8 cellular contexts compared by ENCODE assay signal in the genomic region with DNA sequence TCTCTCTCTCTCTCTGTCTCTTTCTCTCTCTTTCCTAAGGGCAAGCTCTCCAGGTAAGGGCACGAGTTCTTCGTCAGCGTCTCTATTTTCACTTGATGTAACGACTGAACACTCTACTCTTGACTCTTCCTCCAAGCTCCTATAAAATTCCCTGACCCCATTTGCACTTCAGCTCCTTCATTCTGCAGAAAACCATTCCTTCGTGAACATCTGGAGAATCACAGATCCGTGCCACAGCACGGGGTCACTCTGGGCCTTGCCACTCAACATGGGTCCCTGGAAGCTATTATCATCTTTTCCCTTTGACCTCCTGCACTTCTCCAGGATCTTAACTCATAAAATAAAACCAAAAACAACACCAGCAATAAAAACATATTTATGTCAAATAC.
DNase-seq lines count a peak whose midpoint lies in the region; ATAC-seq and TF ChIP-seq lines count a peak whose summit lies in the region.

No MANE protein-coding gene starts in this region.

- H3K27ac ChIP-seq in C4-2B (peak overlapping the region; percentile 27; the same call in 1 of the 2 replicates), Peyer's patch (peak overlapping the region; percentile 48 to 76 (median 64)), gastroesophageal sphincter (peak overlapping the region in 3 of 4 donors; percentile 62 to 70 (median 64)), rectal smooth muscle tissue (ENCODE audit: low read depth, low read length) (peak overlapping the region; percentile 12)

- ATAC-seq in gastroesophageal sphincter (no peak), HG02938 (IDR thresholded peaks at IDR 0.05; ENCODE audit: unreplicated experiment) (no peak), esophagus mucosa (no peak)

- TF ChIP-seq EP300 in gastroesophageal sphincter (IDR thresholded peaks at IDR 0.05), result no peak

- H3K4me1 ChIP-seq in Peyer's patch, result peaks cover 0 to 14% (median 4%) of the 10 kb centered on the region in 4 donors
- H3K4me1 ChIP-seq in gastroesophageal sphincter, result peaks cover 0 to 28% (median 11%) of the 10 kb centered on the region in 3 donors
- peaks cover 6% of the 10 kb centered on the region for H3K4me1 ChIP-seq in rectal smooth muscle tissue (ENCODE audit: control insufficient read depth, insufficient read depth, low read length)

- H3K36me3 ChIP-seq in Peyer's patch (no peaks in the 10 kb centered on the region), gastroesophageal sphincter (no peaks in the 10 kb centered on the region), rectal smooth muscle tissue (ENCODE audit: control insufficient read depth, insufficient read depth, low read length) (no peaks in the 10 kb centered on the region)

- H3K9me3 ChIP-seq in Peyer's patch, result no peaks in the 10 kb centered on the region
- H3K9me3 ChIP-seq in gastroesophageal sphincter, result no peaks in the 10 kb centered on the region

- H3K27me3 ChIP-seq in Peyer's patch (no peaks in the 10 kb centered on the region), gastroesophageal sphincter (no peaks in the 10 kb centered on the region), rectal smooth muscle tissue (ENCODE audit: control insufficient read depth, insufficient read depth, low read length) (no peaks in the 10 kb centered on the region)

- TF ChIP-seq POLR2A in Peyer's patch (IDR thresholded peaks at IDR 0.05) (no peak), gastroesophageal sphincter (IDR thresholded peaks at IDR 0.05) (no peak)

- H3K9ac ChIP-seq in rectal smooth muscle tissue (ENCODE audit: low read length), result no peak overlapping the region

- TF ChIP-seq CTCF in C4-2B (conservative IDR thresholded peaks at IDR 0.05) (no peak), Peyer's patch (IDR thresholded peaks at IDR 0.05) (no peak), gastroesophageal sphincter (IDR thresholded peaks at IDR 0.05) (no peak)

- DNase-seq in Peyer's patch, result no peak
- DNase-seq in activated CD4-positive, CD25-positive, alpha-beta regulatory T cell (lab: John Stamatoyannopoulos, UW), result no peak
- DNase-seq in DMS53 (lab: John Stamatoyannopoulos, UW), result no peak

- H3K4me3 ChIP-seq in Peyer's patch, result no peak overlapping the region
- H3K4me3 ChIP-seq in gastroesophageal sphincter, result no peak overlapping the region
- peak overlapping the region; percentile 54 for H3K4me3 ChIP-seq in rectal smooth muscle tissue (ENCODE audit: low read length)

- 56 to 59% methylated on average over 7 of the region's 7 CpGs for WGBS in gastroesophageal sphincter (ENCODE audit: low coverage in 1 of 2), 2 donors

Comparison
In these comparisons a context has a peak if more than half of its experiments do, and no peak if none do; other contexts are left out.
1. H3K27ac ChIP-seq: peak in every context shown above with its lines; median percentile 64 in Peyer's patch; 64 in gastroesophageal sphincter; 27 in C4-2B; 12 in rectal smooth muscle tissue.